ENCODE assay signal across 8 cellular contexts in genomic region chr1:960371-961131, GRCh38. TPM values are rescaled to one million over a fixed set of nuclear protein-coding genes. Genes with fewer than 3 reads are reported as not detected.
DNase-seq lines count a peak whose midpoint lies in the region; ATAC-seq and TF ChIP-seq lines count a peak whose summit lies in the region.

KLHL17 (plus strand) TSS chr1:960584; CDS start chr1:960694, 110 bp downstream.

- H3K4me3 ChIP-seq in GM08714 (ENCODE audit: low read length) (peak within 1 kb of the TSS; percentile 70), PC-3 (ENCODE audit: low read length) (peak within 1 kb of the TSS; percentile 99), mucosa of stomach (ENCODE audit: low read length) (no peak within 1 kb of the TSS)

- H3K9me3 ChIP-seq in PC-3 (ENCODE audit: low read length) (no peaks in the 10 kb centered on the region), mucosa of stomach (ENCODE audit: control insufficient read depth, low read length) (no peaks in the 10 kb centered on the region)

- DNase-seq in PC-3 (peak; percentile 73), activated T-cell treated with anti-CD3 and anti-CD28 coated beads for 4 hours (peak; percentile 78), erythroblast (lab: John Stamatoyannopoulos, UW) (peak; percentile 79 to 87)
- peak; percentile 89 for DNase-seq in stimulated activated CD8-positive, alpha-beta memory T cell treated with anti-CD3 and anti-CD28 coated beads, Interleukin-4, amount 100 ng/mL, for 48 hours

- BruUV-seq in PC-3 (replicated peaks; lab: Mats Ljungman, UMichigan): no TSS peak

- TF ChIP-seq POLR2A in erythroblast (IDR thresholded peaks at IDR 0.05; ENCODE audit: low read length): no peak

- peak within 1 kb of the TSS; percentile 83 for H3K4me2 ChIP-seq in PC-3 (ENCODE audit: low read length)

- H2AFZ ChIP-seq in PC-3 (ENCODE audit: low read length): peak within 1 kb of the TSS; percentile 72

- ATAC-seq in HG02885 (IDR thresholded peaks at IDR 0.05; ENCODE audit: poor library complexity, unreplicated experiment) (peak; percentile 59), PC-3 (peak; percentile 74), GM19455 (IDR thresholded peaks at IDR 0.05; ENCODE audit: unreplicated experiment) (no peak)

- intact Hi-C loops in PC-3 (cut with micrococcal nuclease): no loop called here

- TF ChIP-seq CTCF in PC-3 (conservative IDR thresholded peaks at IDR 0.05; ENCODE audit: low read depth, low read length): no peak

- H3K79me2 ChIP-seq in PC-3 (ENCODE audit: low read length): peaks cover 34% of the 10 kb centered on the region

- H3K36me3 ChIP-seq in PC-3 (ENCODE audit: low read depth, low read length) (peaks cover 12% of the 10 kb centered on the region), mucosa of stomach (ENCODE audit: control insufficient read depth, insufficient read depth, low read length) (peaks cover 10% of the 10 kb centered on the region)

- H3K27ac ChIP-seq in PC-3 (ENCODE audit: low read length): no peak within 1 kb of the TSS

- peaks cover 5% of the 10 kb centered on the region; the same call in 1 of the 2 replicates for H4K20me1 ChIP-seq in PC-3 (ENCODE audit: low read length)

- peak within 1 kb of the TSS; percentile 56 for H3K9ac ChIP-seq in PC-3 (ENCODE audit: low read length)
- peak within 1 kb of the TSS; percentile 39 for H3K9ac ChIP-seq in mucosa of stomach (ENCODE audit: low read length)

- H3K9me2 ChIP-seq in PC-3 (replicated peaks; ENCODE audit: low read length): no peaks in the 10 kb centered on the region

- POLR2A ChIA-PET in PC-3 (lab: Charles Lee; ENCODE audit: unreplicated experiment): no interaction called here

- CTCF ChIA-PET in PC-3 (lab: Charles Lee): no interaction called here

- H3K27me3 ChIP-seq in PC-3 (ENCODE audit: low read length): no peaks in the 10 kb centered on the region
- H3K27me3 ChIP-seq in mucosa of stomach (ENCODE audit: control insufficient read depth, insufficient read depth, low read length): no peaks in the 10 kb centered on the region

- H3F3A ChIP-seq in PC-3 (ENCODE audit: low read length, unreplicated experiment): no peaks in the 10 kb centered on the region

- H3K4me1 ChIP-seq in PC-3 (ENCODE audit: insufficient read depth, low read length): peaks cover 15% of the 10 kb centered on the region
- H3K4me1 ChIP-seq in mucosa of stomach (ENCODE audit: control insufficient read depth, insufficient read depth, low read length): peaks cover 15% of the 10 kb centered on the region

RNA-seq across cellular contexts. Expression of gene KLHL17, which starts in this region (rescaled TPM):
- 29.8 and 32.1 TPM in 2 replicates for total RNA-seq in PC-3 (2014; rRNA removed)
